Comparison of ENCODE assay signal across 2 cellular contexts in genomic region chr16:56613706-56614105, GRCh38.
TF ChIP-seq lines count a peak whose summit lies in the region.

No MANE protein-coding gene starts in this region.

TF ChIP-seq in A549, 52 proteins besides CTCF, POLR2A, EP300 and RAD21:
- TF ChIP-seq ATOH8 (CRISPR knock-in tag; IDR thresholded peaks at IDR 0.05; ENCODE audit: low read depth): no peak
- no peak for TF ChIP-seq ESRRA (IDR thresholded peaks at IDR 0.05; ENCODE audit: borderline replicate concordance, low read length)

TF ChIP-seq in endothelial cell of umbilical vein, 7 proteins besides CTCF, POLR2A, EP300 and RAD21:
- TF ChIP-seq GATA2 (IDR thresholded peaks at IDR 0.05; ENCODE audit: insufficient read depth, insufficient read length, low read depth, low read length) (no peak), JUN (IDR thresholded peaks at IDR 0.05; ENCODE audit: borderline replicate concordance, insufficient read depth, insufficient read length, low read depth) (no peak), POLR2AphosphoS5 (IDR thresholded peaks at IDR 0.05; ENCODE audit: insufficient read depth, low read depth, low read length) (no peak), MAX (IDR thresholded peaks at IDR 0.05; ENCODE audit: insufficient read depth, insufficient read length) (no peak), EZH2 (IDR thresholded peaks at IDR 0.05; ENCODE audit: borderline replicate concordance, low read depth, low read length, severe bottlenecking) (no peak), MYC (IDR thresholded peaks at IDR 0.05; ENCODE audit: low read depth, low read length) (no peak), FOS (IDR thresholded peaks at IDR 0.05; ENCODE audit: borderline replicate concordance, insufficient read depth, low read length) (no peak)
